Comparison of ENCODE assay signal across 18 cellular contexts in genomic region chr2:25347846-25348245, GRCh38. TPM values are rescaled to one million over a fixed set of nuclear protein-coding genes. Genes with fewer than 3 reads are reported as not detected.
DNase-seq lines count a peak whose midpoint lies in the region; ATAC-seq and TF ChIP-seq lines count a peak whose summit lies in the region.
"Had no signal": no experiment of that assay in that cellular context is flagged by ENCODE, and none has a peak within 500 bp of the region (broad histone marks: within the 10 kb centered on the region; RNA-seq: fewer than 3 reads in every experiment).

No MANE protein-coding gene starts in this region.

- H3K4me3 Mint-ChIP-seq in natural killer cell = no peak overlapping the region

- no peak overlapping the region for H3K27ac Mint-ChIP-seq in natural killer cell

- H3K27me3 ChIP-seq in OCI-LY3 (ENCODE audit: low read depth, low read length) (peaks cover 48% of the 10 kb centered on the region), psoas muscle (ENCODE audit: insufficient read depth in 3 of 3, low read length in 2 of 3) (no peaks in the 10 kb centered on the region)
- H3K27me3 ChIP-seq: adrenal gland; BLaER1 treated with 17β-estradiol and CSF1 and Interleukin-3, amounts not matched to agents 10 nM and 100 nM; right lobe of liver had no signal

- H2AFZ ChIP-seq in OCI-LY3 (ENCODE audit: low read depth, low read length) = 0 out of 2 replicates have a peak overlapping the region, but pooled peaks have one; percentile 51

- H3K9ac ChIP-seq in OCI-LY3 (ENCODE audit: low read length) = no peak overlapping the region
- H3K9ac ChIP-seq: BLaER1 treated with 17β-estradiol and CSF1 and Interleukin-3, amounts not matched to agents 10 nM and 100 nM had no signal

- no peak for ATAC-seq in psoas muscle
- no peak for ATAC-seq in natural killer cell
- no peak for ATAC-seq in GM19328 (IDR thresholded peaks at IDR 0.05; ENCODE audit: unreplicated experiment)

- H3K4me3 ChIP-seq in OCI-LY3 (ENCODE audit: low read length) (no peak overlapping the region), astrocyte of the spinal cord (ENCODE audit: low read depth, low read length) (no peak overlapping the region), psoas muscle (no peak overlapping the region)
- H3K4me3 ChIP-seq: adrenal gland; BLaER1 treated with 17β-estradiol and CSF1 and Interleukin-3, amounts not matched to agents 10 nM and 100 nM; right lobe of liver had no signal

- no peaks in the 10 kb centered on the region for H3K9me3 ChIP-seq in OCI-LY3 (ENCODE audit: insufficient read depth, low read length)
- no peaks in the 10 kb centered on the region for H3K9me3 ChIP-seq in psoas muscle
- H3K9me3 ChIP-seq: adrenal gland, right lobe of liver had no signal

- H3K79me2 ChIP-seq in OCI-LY3 (ENCODE audit: low read length) = no peaks in the 10 kb centered on the region

- no peaks in the 10 kb centered on the region for H3K9me3 Mint-ChIP-seq in natural killer cell

- no peak for TF ChIP-seq CTCF in OCI-LY3 (IDR thresholded peaks at IDR 0.05; ENCODE audit: low read depth, low read length)
- TF ChIP-seq CTCF in astrocyte of the spinal cord (IDR thresholded peaks at IDR 0.05; ENCODE audit: low read depth, low read length) = no peak
- no peak for TF ChIP-seq CTCF in psoas muscle (IDR thresholded peaks at IDR 0.05)
- TF ChIP-seq CTCF in natural killer cell (IDR thresholded peaks at IDR 0.05) = no peak

- H3K4me1 ChIP-seq in OCI-LY3 (ENCODE audit: low read length) (peaks cover 28% of the 10 kb centered on the region), psoas muscle (peaks cover 10% of the 10 kb centered on the region)
- H3K4me1 ChIP-seq: adrenal gland, right lobe of liver had no signal

- peak overlapping the region; percentile 15; the same call in 1 of the 2 replicates for H3K4me2 ChIP-seq in OCI-LY3 (ENCODE audit: low read length)

- H3K36me3 ChIP-seq in OCI-LY3 (replicated peaks; ENCODE audit: low read depth, low read length) (no peaks in the 10 kb centered on the region), psoas muscle (ENCODE audit: insufficient read depth in 1 of 2, low read depth in 1 of 2) (no peaks in the 10 kb centered on the region)
- H3K36me3 ChIP-seq: adrenal gland; BLaER1 treated with 17β-estradiol and CSF1 and Interleukin-3, amounts not matched to agents 10 nM and 100 nM; right lobe of liver had no signal

- WGBS in psoas muscle, 3 donors = 37 to 40% (median 40%) methylated on average over 2 of the region's 2 CpGs

- DNase-seq in ELR (ENCODE audit: low read depth) (peak; percentile 32), astrocyte of the spinal cord (ENCODE audit: low read depth, low spot score) (peak; percentile 13), psoas muscle (no peak), natural killer cell (no peak), NCI-H2171 treated with DMSO at 0.1 percent for 48 hours (lab: John Stamatoyannopoulos, UW) (no peak)
- DNase-seq: activated CD4-positive, CD25-positive, alpha-beta regulatory T cell treated with anti-CD3 and anti-CD28 coated beads, Interleukin-2, amount 50 U/mL, for 72 hours; activated T-cell treated with anti-CD3 and anti-CD28 coated beads for 4 hours; adrenal gland; H7; KG1; NCI-H1092; NCI-H526 treated with DMSO at 0.1 percent for 48 hours; OCI-M1; right lobe of liver; T-helper 9 cell had no signal

- in situ Hi-C loops in astrocyte of the spinal cord (cut with HindIII; ENCODE audit: low sequenced_read_pairs) = no loop called here

- intact Hi-C loops in psoas muscle (cut with DNase I) = loop anchor here in 1 of 2 donors (10.0 kb wide), 1 partner anchor 177 kb away; no protein-coding TSS in a partner anchor
- intact Hi-C loops in natural killer cell (cut with micrococcal nuclease) = no loop called here

- no peak overlapping the region for H3K27ac ChIP-seq in OCI-LY3 (ENCODE audit: low read length)
- peak overlapping the region; percentile 9 for H3K27ac ChIP-seq in psoas muscle
- H3K27ac ChIP-seq: adrenal gland; BLaER1 treated with 17β-estradiol and CSF1 and Interleukin-3, amounts not matched to agents 10 nM and 100 nM; right lobe of liver had no signal

- H4K20me1 ChIP-seq in OCI-LY3 (ENCODE audit: insufficient read depth, low read length) = no peaks in the 10 kb centered on the region
- H4K20me1 ChIP-seq: BLaER1 treated with 17β-estradiol and CSF1 and Interleukin-3, amounts not matched to agents 10 nM and 100 nM had no signal

- no peaks in the 10 kb centered on the region for H3K36me3 Mint-ChIP-seq in natural killer cell

- no peaks in the 10 kb centered on the region for H3K4me1 Mint-ChIP-seq in natural killer cell

- H3K27me3 Mint-ChIP-seq in natural killer cell (ENCODE audit: low read depth in 2 of 2) = peaks cover 0 to 3% of the 10 kb centered on the region in 2 donors

RNA-seq across cellular contexts. Expression of gene DNMT3A, which starts 6.1 kb away (rescaled TPM):
- 10 to 100 TPM; 20.6 to 26.2 (median 21.7) TPM for total RNA-seq in psoas muscle
- 1 to 10 TPM; 7.1 to 9.9 (median 8.4) TPM for polyA plus RNA-seq in psoas muscle
- 10 to 100 TPM; 36.3 to 60.7 (median 45.2) TPM for total RNA-seq in natural killer cell

Comparison
In these comparisons a context has a peak if more than half of its experiments do, and no peak if none do; other contexts are left out.
1. DNase-seq: peak in ELR (single experiment) and astrocyte of the spinal cord (single experiment); none in psoas muscle (0 of 2), natural killer cell (single experiment) and NCI-H2171 treated with DMSO at 0.1 percent for 48 hours (single experiment).